Comparison of ENCODE assay signal across 10 cellular contexts in the genomic region with DNA sequence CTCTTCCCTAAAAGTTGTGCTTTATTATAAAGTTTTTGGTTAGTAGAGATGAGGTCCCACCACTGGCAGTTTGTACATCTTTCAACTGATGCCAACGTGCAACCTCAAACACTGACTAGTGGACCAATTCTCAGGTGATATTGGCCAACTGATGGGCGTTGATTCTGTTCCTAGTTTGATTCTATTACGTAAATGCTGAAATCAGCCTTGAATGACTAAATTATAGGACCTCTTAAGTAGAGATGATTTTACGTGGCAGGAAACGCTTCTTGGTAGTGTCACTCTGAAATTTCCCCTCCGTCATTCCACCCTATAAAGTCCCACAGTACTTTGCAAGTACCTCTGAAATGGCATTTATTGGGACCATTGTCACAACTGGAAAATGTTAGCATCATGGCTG. TPM values are rescaled to one million over a fixed set of nuclear protein-coding genes. Genes with fewer than 3 reads are reported as not detected.
DNase-seq lines count a peak whose midpoint lies in the region; TF ChIP-seq lines count a peak whose summit lies in the region.
"Had no signal": no experiment of that assay in that cellular context is flagged by ENCODE, and none has a peak within 500 bp of the region (broad histone marks: within the 10 kb centered on the region; RNA-seq: fewer than 3 reads in every experiment).

No MANE protein-coding gene starts in this region.

- no peaks in the 10 kb centered on the region for H4K20me1 ChIP-seq in mammary epithelial cell (ENCODE audit: insufficient read depth, low read length)

- no peak for TF ChIP-seq CTCF in mammary epithelial cell (conservative IDR thresholded peaks at IDR 0.05 in 1 of 2, IDR thresholded peaks at IDR 0.05 in 1 of 2; ENCODE audit: extremely low read depth in 1 of 2, insufficient read depth in 1 of 2, low read depth in 1 of 2, low read length in 2 of 2)
- TF ChIP-seq CTCF in adrenal gland (IDR thresholded peaks at IDR 0.05) = no peak

- no peak for TF ChIP-seq POLR2A in adrenal gland (IDR thresholded peaks at IDR 0.05)

- H3K9ac ChIP-seq in mammary epithelial cell (ENCODE audit: insufficient read depth, low read length) = no peak overlapping the region

- TSS peak; percentile 71 for BruUV-seq in mammary epithelial cell (replicated peaks; lab: Mats Ljungman, UMichigan)

- peaks cover 8% of the 10 kb centered on the region for H3K79me2 ChIP-seq in mammary epithelial cell (ENCODE audit: insufficient read depth, low read length)

- WGBS in mammary epithelial cell (ENCODE audit: low coverage, missing lambda C conversion rate) = 96% methylated on average over 6 of the region's 6 CpGs
- WGBS in adrenal gland, 4 donors = 61 to 74% (median 68%) methylated on average over 6 of the region's 6 CpGs

- H3K27me3 ChIP-seq in mammary epithelial cell (ENCODE audit: insufficient read depth, low read length) (no peaks in the 10 kb centered on the region), adrenal gland (no peaks in the 10 kb centered on the region)
- H3K27me3 ChIP-seq: tibial nerve had no signal

- H3K36me3 ChIP-seq in mammary epithelial cell (ENCODE audit: insufficient read depth, low read length) (peaks cover 17% of the 10 kb centered on the region), adrenal gland (replicated peaks in 1 of 2) (peaks cover 0 to 29% of the 10 kb centered on the region in 2 donors)

- dilution Hi-C loops in mammary epithelial cell (cut with HindIII; ENCODE audit: low sequenced_read_pairs) = no loop called here

- peak; percentile 11 to 20 for DNase-seq in activated CD4-positive, alpha-beta T cell treated with anti-CD3 and anti-CD28 coated beads for 4 hours
- DNase-seq in activated CD4-positive, alpha-beta T cell treated with anti-CD3 and anti-CD28 coated beads, Interleukin-2, amount 50 U/mL, for 1 hour = no peak
- peak; percentile 24 for DNase-seq in RPMI7951 (ENCODE audit: low read depth)
- DNase-seq in mammary epithelial cell = peak; percentile 24
- peak; percentile 40 for DNase-seq in stimulated activated CD8-positive, alpha-beta memory T cell treated with anti-CD3 and anti-CD28 coated beads, Interleukin-4, amount 100 ng/mL, for 48 hours
- DNase-seq in LoVo (ENCODE audit: low spot score) = no peak
- no peak for DNase-seq in NCI-H187 (lab: John Stamatoyannopoulos, UW)
- DNase-seq in adrenal gland = no peak

- no peak overlapping the region for H2AFZ ChIP-seq in mammary epithelial cell (ENCODE audit: low read depth, low read length)

- H3K4me2 ChIP-seq in mammary epithelial cell (ENCODE audit: insufficient read depth, low read depth, low read length) = peak overlapping the region; percentile 39

- CTCF ChIA-PET in mammary epithelial cell (lab: Charles Lee; ENCODE audit: low non-redundant PET) = interaction anchor here (0.6 kb wide), 1 partner anchor 191 kb away, joined by 4 read pairs; no protein-coding TSS in a partner anchor

- peaks cover 18% of the 10 kb centered on the region for H3K4me1 ChIP-seq in mammary epithelial cell (ENCODE audit: insufficient read depth, low read length)
- H3K4me1 ChIP-seq in adrenal gland (replicated peaks in 1 of 2) = no peaks in the 10 kb centered on the region

- H3K4me3 ChIP-seq in mammary epithelial cell (replicated peaks in 1 of 3; ENCODE audit: insufficient read depth in 1 of 3, low read depth in 2 of 3, low read length in 3 of 3) (no peak overlapping the region), adrenal gland (no peak overlapping the region)
- H3K4me3 ChIP-seq: tibial nerve had no signal

- no peaks in the 10 kb centered on the region for H3K9me3 ChIP-seq in mammary epithelial cell (replicated peaks; ENCODE audit: insufficient read depth, low read length)
- H3K9me3 ChIP-seq in adrenal gland (replicated peaks in 1 of 3) = no peaks in the 10 kb centered on the region
- H3K9me3 ChIP-seq: tibial nerve had no signal

- in situ Hi-C loops in mammary epithelial cell (cut with MboI; ENCODE audit: low sequenced_read_pairs in 2 of 2) = no loop called here

- no peak overlapping the region for H3K27ac ChIP-seq in mammary epithelial cell (ENCODE audit: insufficient read depth, low read depth, low read length)
- H3K27ac ChIP-seq in adrenal gland = no peak overlapping the region
- H3K27ac ChIP-seq: tibial nerve had no signal

- intact Hi-C loops in mammary epithelial cell (cut with micrococcal nuclease) (no loop called here), adrenal gland (cut with DNase I) (no loop called here)

RNA-seq across cellular contexts. Expression of gene FNDC7, which starts 8.8 kb away (rescaled TPM):
- 0.12 TPM in 1 of 2 replicates, not detected in the other for total RNA-seq in RPMI7951 (2014; rRNA removed; shearing (Covaris generic))
- total RNA-seq in mammary epithelial cell (not detected), adrenal gland (under 1 TPM in 4 of 8 donors, not detected in 4; 0.14 to 0.71 (median 0.23) TPM)
- polyA plus RNA-seq in mammary epithelial cell (0.01 TPM), adrenal gland (under 1 TPM in 1 of 3 donors, not detected in 2; 0.03 TPM)
- polyA minus RNA-seq in mammary epithelial cell = not detected
- total RNA-seq: left colon, tibial nerve had no signal

RNA-seq across cellular contexts. Expression of gene PRPF38B, which starts 11.8 kb away (rescaled TPM):
- 13.7 and 16.0 TPM in 2 replicates for total RNA-seq in RPMI7951 (2014; rRNA removed; shearing (Covaris generic))
- 10 to 100 TPM; 14.5 to 52.2 TPM for total RNA-seq in mammary epithelial cell
- polyA plus RNA-seq in mammary epithelial cell = 20.6 TPM
- 5.2 TPM for polyA minus RNA-seq in mammary epithelial cell
- total RNA-seq in adrenal gland = 10 to 100 TPM; 11.3 to 33.2 (median 23.4) TPM
- 10 to 100 TPM; 34.3 to 63.2 (median 39.5) TPM for polyA plus RNA-seq in adrenal gland

RNA-seq across cellular contexts. Expression of gene STXBP3, which starts 42.5 kb away (rescaled TPM):
- total RNA-seq in RPMI7951 (2014; rRNA removed; shearing (Covaris generic)) = 69.2 and 76.8 TPM in 2 replicates
- total RNA-seq in mammary epithelial cell (10 to 100 TPM; 41.3 to 46.9 TPM), adrenal gland (10 to 100 TPM; 35.1 to 63.2 (median 43.3) TPM)
- polyA plus RNA-seq in mammary epithelial cell (17.7 TPM), adrenal gland (10 to 100 TPM; 39.9 to 45.8 (median 42.3) TPM)
- 41.8 TPM for polyA minus RNA-seq in mammary epithelial cell

RNA-seq across cellular contexts. Expression of gene HENMT1, which starts 43.0 kb away (rescaled TPM):
- total RNA-seq in RPMI7951 (2014; rRNA removed; shearing (Covaris generic)) = 13.7 and 16.7 TPM in 2 replicates
- total RNA-seq in mammary epithelial cell (1 to 10 TPM; 1.3 to 6.7 TPM), adrenal gland (1 to 10 TPM; 1.2 to 5.1 (median 3.2) TPM)
- polyA plus RNA-seq in mammary epithelial cell (1.1 TPM), adrenal gland (1 to 10 TPM; 3.1 to 4.9 (median 4.2) TPM)
- not detected for polyA minus RNA-seq in mammary epithelial cell

Comparison
In these comparisons a context has a peak if more than half of its experiments do, and no peak if none do; other contexts are left out.
1. DNase-seq: peak in activated CD4-positive, alpha-beta T cell treated with anti-CD3 and anti-CD28 coated beads for 4 hours (2 of 2), RPMI7951 (single experiment), mammary epithelial cell (single experiment) and stimulated activated CD8-positive, alpha-beta memory T cell treated with anti-CD3 and anti-CD28 coated beads, Interleukin-4, amount 100 ng/mL, for 48 hours (single experiment); none in activated CD4-positive, alpha-beta T cell treated with anti-CD3 and anti-CD28 coated beads, Interleukin-2, amount 50 U/mL, for 1 hour (single experiment), LoVo (single experiment), NCI-H187 (0 of 2) and adrenal gland (0 of 7).